ENCODE assay signal across 15 cellular contexts in genomic region chr5:57937501-57937900, GRCh38.
"Had no signal": no experiment of that assay in that cellular context is flagged by ENCODE, and none has a peak within 500 bp of the region (broad histone marks: within the 10 kb centered on the region; RNA-seq: fewer than 3 reads in every experiment).

No MANE protein-coding gene starts in this region.

- ATAC-seq: activated T-helper 17 cell treated with anti-CD3 and anti-CD28 coated beads, Interleukin-2, amount 50 U/mL, for 72 hours; body of pancreas; left colon; stimulated activated memory B cell treated with anti-CD40 and anti-IgM and Interleukin-4, amounts not matched to agents 10 μg/mL and 1 μg/mL and 100 μg/mL, for 72 hours; WTC11 had no signal

- H3K27ac ChIP-seq: body of pancreas, parathyroid adenoma, transverse colon had no signal

- DNase-seq: activated CD4-positive, alpha-beta T cell treated with anti-CD3 and anti-CD28 coated beads for 48 hours; activated CD8-positive, alpha-beta memory T cell treated with anti-CD3 and anti-CD28 coated beads for 24 hours; activated naive CD4-positive, alpha-beta T cell treated with anti-CD3 and anti-CD28 coated beads for 36 hours; body of pancreas; effector memory CD4-positive, alpha-beta T cell; left colon; midbrain; naive B cell; small intestine; transverse colon had no signal

- H3K9me3 ChIP-seq: body of pancreas, transverse colon had no signal

- H3K4me3 ChIP-seq: body of pancreas, lung, transverse colon had no signal

- H3K27me3 ChIP-seq: body of pancreas, transverse colon had no signal

- H3K36me3 ChIP-seq: transverse colon had no signal

- H3K4me1 ChIP-seq: body of pancreas, parathyroid adenoma, transverse colon had no signal
